ENCODE assay signal across 24 cellular contexts in the genomic region with DNA sequence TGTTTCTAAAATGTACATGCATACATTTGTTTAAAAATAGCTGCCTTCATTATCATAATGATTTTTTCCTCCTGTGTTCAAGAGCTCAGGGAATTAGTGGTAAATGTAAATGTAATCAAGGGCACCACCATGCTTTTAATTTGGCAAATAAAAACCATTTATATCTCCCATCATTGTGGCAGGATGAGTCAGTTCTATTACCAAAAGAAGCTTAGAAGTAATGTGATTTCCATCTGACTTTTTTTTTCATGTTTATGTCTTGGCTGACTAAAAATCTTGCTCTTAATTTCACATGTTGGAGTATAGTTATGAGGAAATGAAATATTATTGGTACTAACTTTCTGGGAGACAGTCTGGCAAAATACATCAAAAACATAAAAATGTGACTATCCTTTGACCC.
"Had no signal": no experiment of that assay in that cellular context is flagged by ENCODE, and none has a peak within 500 bp of the region (broad histone marks: within the 10 kb centered on the region; RNA-seq: fewer than 3 reads in every experiment).

No MANE protein-coding gene starts in this region.

- H3K36me3 ChIP-seq: brain microvascular endothelial cell, colonic mucosa, esophagus squamous epithelium, heart left ventricle, upper lobe of right lung had no signal

- DNase-seq: activated CD4-positive, alpha-beta T cell treated with anti-CD3 and anti-CD28 coated beads for 1 hour; activated CD4-positive, alpha-beta T cell treated with anti-CD3 and anti-CD28 coated beads, Interleukin-2, amount 50 U/mL, for 1 hour; activated CD8-positive, alpha-beta T cell treated with anti-CD3 and anti-CD28 coated beads, Interleukin-2, amount 10 ng/mL, durations not matched to agents 7 days and 5 days; activated gamma-delta T cell; activated naive CD4-positive, alpha-beta T cell treated with anti-CD3 and anti-CD28 coated beads, Interleukin-2, amount 50 U/mL, for 16 hours; aorta; brain microvascular endothelial cell; central memory CD4-positive, alpha-beta T cell; colonic mucosa; dorsolateral prefrontal cortex; esophagus squamous epithelium; heart left ventricle; naive thymus-derived CD8-positive, alpha-beta T cell; nucleus accumbens; right cardiac atrium; stimulated activated CD4-positive, alpha-beta T cell treated with anti-CD3 and anti-CD28 coated beads, Interleukin-12 subunit alpha, Interleukin-12 subunit beta, amount 100 ng/mL, for 4 hours; stimulated activated CD4-positive, alpha-beta T cell treated with anti-CD3 and anti-CD28 coated beads, Interleukin-4, amount 100 ng/mL, for 4 hours; stimulated activated naive CD8-positive, alpha-beta T cell treated with anti-CD3 and anti-CD28 coated beads, Interleukin-15, Interleukin-2, amounts not matched to agents 100 U/mL and 50 U/mL, for 24 hours; T-helper 1 cell; T-helper 9 cell; upper lobe of right lung had no signal

- H3K27me3 ChIP-seq: brain microvascular endothelial cell, colonic mucosa, dorsolateral prefrontal cortex, esophagus squamous epithelium, heart left ventricle, upper lobe of right lung had no signal

- H3K79me2 ChIP-seq: parathyroid adenoma had no signal

- H2AFZ ChIP-seq: parathyroid adenoma had no signal

- H3K4me3 ChIP-seq: colonic mucosa, dorsolateral prefrontal cortex, esophagus squamous epithelium, heart left ventricle, lung, upper lobe of right lung had no signal

- H3K9me3 ChIP-seq: colonic mucosa, esophagus squamous epithelium, heart left ventricle, upper lobe of right lung had no signal

- H3K9ac ChIP-seq: parathyroid adenoma had no signal

- ATAC-seq: activated CD8-positive, alpha-beta T cell treated with anti-CD3 and anti-CD28 coated beads, Interleukin-2, amount 10 ng/mL, durations not matched to agents 7 days and 5 days; heart left ventricle; left lobe of liver; naive thymus-derived CD8-positive, alpha-beta T cell; right cardiac atrium; stimulated activated naive CD8-positive, alpha-beta T cell treated with anti-CD3 and anti-CD28 coated beads, Interleukin-15, Interleukin-2, amounts not matched to agents 100 U/mL and 50 U/mL, for 24 hours; upper lobe of right lung had no signal

- H3K27ac ChIP-seq: brain microvascular endothelial cell, colonic mucosa, dorsolateral prefrontal cortex, esophagus squamous epithelium, heart left ventricle, parathyroid adenoma, upper lobe of right lung had no signal

- H3K4me1 ChIP-seq: colonic mucosa, heart left ventricle, parathyroid adenoma, upper lobe of right lung had no signal
